Comparison of ENCODE assay signal across 2 cellular contexts in the genomic region with DNA sequence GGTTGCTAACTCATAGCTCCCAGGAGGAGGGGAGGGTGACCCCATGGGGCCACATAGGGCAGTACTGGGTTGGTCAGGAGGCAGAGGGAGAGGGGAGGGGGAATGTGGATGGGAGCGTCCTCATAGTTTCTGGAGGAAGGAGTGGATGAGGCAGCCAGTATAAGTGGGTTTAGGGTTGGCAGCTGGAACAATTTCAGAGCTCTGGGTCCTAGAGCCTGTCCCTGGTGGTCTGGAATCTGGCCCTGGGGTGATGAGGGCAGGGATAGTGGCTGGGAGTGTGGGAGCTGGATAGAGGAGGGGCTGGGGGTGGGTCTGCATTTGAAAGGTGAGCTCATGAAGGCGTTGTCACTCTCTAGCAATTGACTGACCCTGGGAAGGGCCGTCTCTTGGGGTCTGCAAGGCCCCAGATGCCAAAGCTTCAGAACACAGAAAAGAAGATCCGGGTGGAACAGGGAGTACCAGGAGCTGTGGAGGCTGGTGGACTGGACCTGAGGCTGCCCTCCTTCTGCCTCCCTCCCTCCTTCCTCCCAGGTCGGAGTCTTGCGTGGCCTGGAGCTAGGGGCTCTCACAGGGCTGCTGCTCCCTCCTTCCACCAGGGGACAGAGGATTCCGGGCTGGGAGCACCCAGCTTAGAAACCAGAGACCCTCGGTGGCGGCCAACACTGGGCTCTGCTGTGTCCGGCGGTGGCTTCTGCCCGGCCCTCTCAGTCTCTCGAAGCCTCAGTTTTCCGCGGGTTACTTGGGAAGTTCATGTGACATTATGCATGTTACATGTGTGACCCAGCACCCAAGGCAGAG.
TF ChIP-seq lines count a peak whose summit lies in the region.

No MANE protein-coding gene starts in this region.

TF ChIP-seq in SK-N-SH, 30 proteins besides CTCF, POLR2A, EP300 and RAD21 (continued from another document):
- TF ChIP-seq, protein P1, sequence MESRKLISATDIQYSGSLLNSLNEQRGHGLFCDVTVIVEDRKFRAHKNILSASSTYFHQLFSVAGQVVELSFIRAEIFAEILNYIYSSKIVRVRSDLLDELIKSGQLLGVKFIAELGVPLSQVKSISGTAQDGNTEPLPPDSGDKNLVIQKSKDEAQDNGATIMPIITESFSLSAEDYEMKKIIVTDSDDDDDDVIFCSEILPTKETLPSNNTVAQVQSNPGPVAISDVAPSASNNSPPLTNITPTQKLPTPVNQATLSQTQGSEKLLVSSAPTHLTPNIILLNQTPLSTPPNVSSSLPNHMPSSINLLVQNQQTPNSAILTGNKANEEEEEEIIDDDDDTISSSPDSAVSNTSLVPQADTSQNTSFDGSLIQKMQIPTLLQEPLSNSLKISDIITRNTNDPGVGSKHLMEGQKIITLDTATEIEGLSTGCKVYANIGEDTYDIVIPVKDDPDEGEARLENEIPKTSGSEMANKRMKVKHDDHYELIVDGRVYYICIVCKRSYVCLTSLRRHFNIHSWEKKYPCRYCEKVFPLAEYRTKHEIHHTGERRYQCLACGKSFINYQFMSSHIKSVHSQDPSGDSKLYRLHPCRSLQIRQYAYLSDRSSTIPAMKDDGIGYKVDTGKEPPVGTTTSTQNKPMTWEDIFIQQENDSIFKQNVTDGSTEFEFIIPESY (IDR thresholded peaks at IDR 0.05; ENCODE audit: borderline replicate concordance, low read depth) = no peak
- TF ChIP-seq EZH2phosphoT487 (IDR thresholded peaks at IDR 0.05; ENCODE audit: borderline replicate concordance, low read depth) = no peak
- TF ChIP-seq RFX5 (IDR thresholded peaks at IDR 0.05; ENCODE audit: low read length) = no peak
- TF ChIP-seq, protein P2, sequence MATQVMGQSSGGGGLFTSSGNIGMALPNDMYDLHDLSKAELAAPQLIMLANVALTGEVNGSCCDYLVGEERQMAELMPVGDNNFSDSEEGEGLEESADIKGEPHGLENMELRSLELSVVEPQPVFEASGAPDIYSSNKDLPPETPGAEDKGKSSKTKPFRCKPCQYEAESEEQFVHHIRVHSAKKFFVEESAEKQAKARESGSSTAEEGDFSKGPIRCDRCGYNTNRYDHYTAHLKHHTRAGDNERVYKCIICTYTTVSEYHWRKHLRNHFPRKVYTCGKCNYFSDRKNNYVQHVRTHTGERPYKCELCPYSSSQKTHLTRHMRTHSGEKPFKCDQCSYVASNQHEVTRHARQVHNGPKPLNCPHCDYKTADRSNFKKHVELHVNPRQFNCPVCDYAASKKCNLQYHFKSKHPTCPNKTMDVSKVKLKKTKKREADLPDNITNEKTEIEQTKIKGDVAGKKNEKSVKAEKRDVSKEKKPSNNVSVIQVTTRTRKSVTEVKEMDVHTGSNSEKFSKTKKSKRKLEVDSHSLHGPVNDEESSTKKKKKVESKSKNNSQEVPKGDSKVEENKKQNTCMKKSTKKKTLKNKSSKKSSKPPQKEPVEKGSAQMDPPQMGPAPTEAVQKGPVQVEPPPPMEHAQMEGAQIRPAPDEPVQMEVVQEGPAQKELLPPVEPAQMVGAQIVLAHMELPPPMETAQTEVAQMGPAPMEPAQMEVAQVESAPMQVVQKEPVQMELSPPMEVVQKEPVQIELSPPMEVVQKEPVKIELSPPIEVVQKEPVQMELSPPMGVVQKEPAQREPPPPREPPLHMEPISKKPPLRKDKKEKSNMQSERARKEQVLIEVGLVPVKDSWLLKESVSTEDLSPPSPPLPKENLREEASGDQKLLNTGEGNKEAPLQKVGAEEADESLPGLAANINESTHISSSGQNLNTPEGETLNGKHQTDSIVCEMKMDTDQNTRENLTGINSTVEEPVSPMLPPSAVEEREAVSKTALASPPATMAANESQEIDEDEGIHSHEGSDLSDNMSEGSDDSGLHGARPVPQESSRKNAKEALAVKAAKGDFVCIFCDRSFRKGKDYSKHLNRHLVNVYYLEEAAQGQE (IDR thresholded peaks at IDR 0.05; ENCODE audit: low read depth, low read length) = no peak
- TF ChIP-seq, protein P3, sequence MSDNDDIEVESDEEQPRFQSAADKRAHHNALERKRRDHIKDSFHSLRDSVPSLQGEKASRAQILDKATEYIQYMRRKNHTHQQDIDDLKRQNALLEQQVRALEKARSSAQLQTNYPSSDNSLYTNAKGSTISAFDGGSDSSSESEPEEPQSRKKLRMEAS (IDR thresholded peaks at IDR 0.05; ENCODE audit: low read depth) = no peak
- TF ChIP-seq POLR2AphosphoS5 (IDR thresholded peaks at IDR 0.05; ENCODE audit: low read depth, low read length) = no peak
- TF ChIP-seq NRF1 (IDR thresholded peaks at IDR 0.05; ENCODE audit: low read depth, low read length) = no peak

TF ChIP-seq in SK-N-SH treated with all-trans-retinoic acid at 6 μM for 48 hours, 23 proteins besides CTCF, POLR2A, EP300 and RAD21 (continued from another document):
- TF ChIP-seq PPARA (CRISPR knock-in tag; IDR thresholded peaks at IDR 0.05; ENCODE audit: borderline replicate concordance) (no peak), RARB (CRISPR knock-in tag; IDR thresholded peaks at IDR 0.05) (no peak), TCF4 (CRISPR knock-in tag; IDR thresholded peaks at IDR 0.05; ENCODE audit: borderline replicate concordance) (no peak), ZFP30 (CRISPR knock-in tag; IDR thresholded peaks at IDR 0.05) (no peak)
- TF ChIP-seq, protein P4, sequence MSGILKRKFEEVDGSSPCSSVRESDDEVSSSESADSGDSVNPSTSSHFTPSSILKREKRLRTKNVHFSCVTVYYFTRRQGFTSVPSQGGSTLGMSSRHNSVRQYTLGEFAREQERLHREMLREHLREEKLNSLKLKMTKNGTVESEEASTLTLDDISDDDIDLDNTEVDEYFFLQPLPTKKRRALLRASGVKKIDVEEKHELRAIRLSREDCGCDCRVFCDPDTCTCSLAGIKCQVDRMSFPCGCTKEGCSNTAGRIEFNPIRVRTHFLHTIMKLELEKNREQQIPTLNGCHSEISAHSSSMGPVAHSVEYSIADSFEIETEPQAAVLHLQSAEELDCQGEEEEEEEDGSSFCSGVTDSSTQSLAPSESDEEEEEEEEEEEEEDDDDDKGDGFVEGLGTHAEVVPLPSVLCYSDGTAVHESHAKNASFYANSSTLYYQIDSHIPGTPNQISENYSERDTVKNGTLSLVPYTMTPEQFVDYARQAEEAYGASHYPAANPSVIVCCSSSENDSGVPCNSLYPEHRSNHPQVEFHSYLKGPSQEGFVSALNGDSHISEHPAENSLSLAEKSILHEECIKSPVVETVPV (CRISPR knock-in tag; IDR thresholded peaks at IDR 0.05) = no peak
- TF ChIP-seq, protein P5, sequence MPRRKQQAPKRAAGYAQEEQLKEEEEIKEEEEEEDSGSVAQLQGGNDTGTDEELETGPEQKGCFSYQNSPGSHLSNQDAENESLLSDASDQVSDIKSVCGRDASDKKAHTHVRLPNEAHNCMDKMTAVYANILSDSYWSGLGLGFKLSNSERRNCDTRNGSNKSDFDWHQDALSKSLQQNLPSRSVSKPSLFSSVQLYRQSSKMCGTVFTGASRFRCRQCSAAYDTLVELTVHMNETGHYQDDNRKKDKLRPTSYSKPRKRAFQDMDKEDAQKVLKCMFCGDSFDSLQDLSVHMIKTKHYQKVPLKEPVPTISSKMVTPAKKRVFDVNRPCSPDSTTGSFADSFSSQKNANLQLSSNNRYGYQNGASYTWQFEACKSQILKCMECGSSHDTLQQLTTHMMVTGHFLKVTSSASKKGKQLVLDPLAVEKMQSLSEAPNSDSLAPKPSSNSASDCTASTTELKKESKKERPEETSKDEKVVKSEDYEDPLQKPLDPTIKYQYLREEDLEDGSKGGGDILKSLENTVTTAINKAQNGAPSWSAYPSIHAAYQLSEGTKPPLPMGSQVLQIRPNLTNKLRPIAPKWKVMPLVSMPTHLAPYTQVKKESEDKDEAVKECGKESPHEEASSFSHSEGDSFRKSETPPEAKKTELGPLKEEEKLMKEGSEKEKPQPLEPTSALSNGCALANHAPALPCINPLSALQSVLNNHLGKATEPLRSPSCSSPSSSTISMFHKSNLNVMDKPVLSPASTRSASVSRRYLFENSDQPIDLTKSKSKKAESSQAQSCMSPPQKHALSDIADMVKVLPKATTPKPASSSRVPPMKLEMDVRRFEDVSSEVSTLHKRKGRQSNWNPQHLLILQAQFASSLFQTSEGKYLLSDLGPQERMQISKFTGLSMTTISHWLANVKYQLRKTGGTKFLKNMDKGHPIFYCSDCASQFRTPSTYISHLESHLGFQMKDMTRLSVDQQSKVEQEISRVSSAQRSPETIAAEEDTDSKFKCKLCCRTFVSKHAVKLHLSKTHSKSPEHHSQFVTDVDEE (CRISPR knock-in tag; IDR thresholded peaks at IDR 0.05) = no peak
